1 cellular context compared by ENCODE assay signal in genomic region chr15:78098131-78098755, GRCh38.
TF ChIP-seq lines count a peak whose summit lies in the region.

No MANE protein-coding gene starts in this region.

TF ChIP-seq in HepG2, 621 proteins besides CTCF, POLR2A, EP300 and RAD21:
- TF ChIP-seq, protein P1, sequence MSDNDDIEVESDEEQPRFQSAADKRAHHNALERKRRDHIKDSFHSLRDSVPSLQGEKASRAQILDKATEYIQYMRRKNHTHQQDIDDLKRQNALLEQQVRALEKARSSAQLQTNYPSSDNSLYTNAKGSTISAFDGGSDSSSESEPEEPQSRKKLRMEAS (IDR thresholded peaks at IDR 0.05) = no peak
- TF ChIP-seq ZNF441 (CRISPR knock-in tag; IDR thresholded peaks at IDR 0.05; ENCODE audit: borderline replicate concordance) (no peak), ZNF567 (CRISPR knock-in tag; IDR thresholded peaks at IDR 0.05; ENCODE audit: borderline replicate concordance) (no peak), POLR2AphosphoS2 (IDR thresholded peaks at IDR 0.05; ENCODE audit: low read depth, low read length) (no peak), NCOR1 (IDR thresholded peaks at IDR 0.05; ENCODE audit: borderline replicate concordance, low read length) (no peak), THRA (CRISPR knock-in tag; IDR thresholded peaks at IDR 0.05; ENCODE audit: borderline replicate concordance) (no peak), ARNTL (CRISPR knock-in tag; IDR thresholded peaks at IDR 0.05) (no peak), FOXC1 (CRISPR knock-in tag; IDR thresholded peaks at IDR 0.05; ENCODE audit: borderline replicate concordance) (no peak), HNF4A (CRISPR knock-in tag; IDR thresholded peaks at IDR 0.05) (no peak), ZNF800 (CRISPR knock-in tag; IDR thresholded peaks at IDR 0.05) (no peak), ZFP36L2 (CRISPR knock-in tag; IDR thresholded peaks at IDR 0.05) (no peak), SMARCE1 (IDR thresholded peaks at IDR 0.05; ENCODE audit: borderline replicate concordance) (no peak)
- TF ChIP-seq, protein P2, sequence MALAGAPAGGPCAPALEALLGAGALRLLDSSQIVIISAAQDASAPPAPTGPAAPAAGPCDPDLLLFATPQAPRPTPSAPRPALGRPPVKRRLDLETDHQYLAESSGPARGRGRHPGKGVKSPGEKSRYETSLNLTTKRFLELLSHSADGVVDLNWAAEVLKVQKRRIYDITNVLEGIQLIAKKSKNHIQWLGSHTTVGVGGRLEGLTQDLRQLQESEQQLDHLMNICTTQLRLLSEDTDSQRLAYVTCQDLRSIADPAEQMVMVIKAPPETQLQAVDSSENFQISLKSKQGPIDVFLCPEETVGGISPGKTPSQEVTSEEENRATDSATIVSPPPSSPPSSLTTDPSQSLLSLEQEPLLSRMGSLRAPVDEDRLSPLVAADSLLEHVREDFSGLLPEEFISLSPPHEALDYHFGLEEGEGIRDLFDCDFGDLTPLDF (CRISPR knock-in tag; IDR thresholded peaks at IDR 0.05) = no peak
